Comparison of ENCODE assay signal across 30 cellular contexts in the genomic region with DNA sequence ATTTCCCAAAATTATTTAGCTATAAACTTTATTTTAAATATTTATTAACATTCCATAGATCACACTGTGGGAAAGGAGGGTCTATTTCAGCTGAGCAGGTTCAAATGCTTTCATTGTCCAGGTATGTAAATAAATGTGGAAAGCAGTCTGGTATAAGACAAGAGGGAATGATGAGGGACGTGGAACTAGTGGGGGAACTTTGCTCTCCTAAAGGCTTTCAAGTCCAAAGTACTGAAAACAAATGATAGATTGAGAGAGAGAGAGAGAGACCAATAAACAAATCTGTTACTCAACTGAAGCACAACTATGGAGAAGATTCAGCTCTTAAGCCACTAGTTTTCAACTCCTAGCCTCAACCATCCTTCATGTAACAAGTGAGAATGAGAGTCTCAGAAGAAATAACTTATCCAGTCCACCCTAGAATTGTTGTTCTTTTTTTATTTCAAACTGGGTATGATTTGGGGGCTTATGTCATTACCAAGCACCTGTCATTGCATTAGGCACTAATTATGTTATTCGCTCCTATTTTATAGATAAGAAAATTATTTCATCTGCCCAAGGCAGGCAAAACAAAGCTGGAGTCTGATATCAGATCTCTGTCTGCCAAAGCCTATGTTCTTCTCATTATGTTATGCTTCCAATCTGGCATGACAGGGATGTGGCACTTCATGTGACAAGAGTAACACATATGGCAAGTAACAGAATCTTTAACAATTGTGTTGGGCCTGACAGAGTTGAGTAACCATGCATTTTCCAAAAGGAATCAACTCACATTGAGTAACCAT.
"Had no signal": no experiment of that assay in that cellular context is flagged by ENCODE, and none has a peak within 500 bp of the region (broad histone marks: within the 10 kb centered on the region; RNA-seq: fewer than 3 reads in every experiment).

No MANE protein-coding gene starts in this region.

- H3K36me3 ChIP-seq: neural progenitor cell, ovary, spleen, suprapubic skin, tibial artery, transverse colon, upper lobe of right lung, uterus had no signal

- H3K4me1 ChIP-seq: neural progenitor cell, psoas muscle, spleen, suprapubic skin, testis, tibial artery, transverse colon, upper lobe of right lung, uterus had no signal

- H3K9ac ChIP-seq: neural progenitor cell, parathyroid adenoma had no signal

- H3K4me3 ChIP-seq: neural progenitor cell, ovary, psoas muscle, skin epidermis, smooth muscle cell, spleen, suprapubic skin, testis, tibial artery, transverse colon, upper lobe of right lung, uterus had no signal

- ATAC-seq: naive thymus-derived CD8-positive, alpha-beta T cell; natural killer cell treated with Interleukin-12 subunit alpha and Interleukin-12 subunit beta and Interleukin-15 and Interleukin-18, amount 100 ng/mL, for 72 hours; psoas muscle; right cardiac atrium; sciatic nerve; stimulated activated memory B cell treated with anti-CD40 and anti-IgM and Interleukin-4, amounts not matched to agents 10 μg/mL and 1 μg/mL and 100 μg/mL, for 72 hours; stimulated activated naive CD8-positive, alpha-beta T cell treated with anti-CD3 and anti-CD28 coated beads, Interleukin-15, amount 100 ng/mL, for 72 hours; stimulated activated naive CD8-positive, alpha-beta T cell treated with anti-CD3 and anti-CD28 coated beads, Interleukin-15, Interleukin-2, amounts not matched to agents 100 U/mL and 50 U/mL, for 24 hours; upper lobe of right lung had no signal

- H3K4me2 ChIP-seq: neural progenitor cell, smooth muscle cell had no signal

- H3K27me3 ChIP-seq: neural progenitor cell, ovary, spleen, testis, tibial artery, transverse colon, upper lobe of right lung, uterus had no signal

- H3K9me3 ChIP-seq: psoas muscle, suprapubic skin, testis, transverse colon, upper lobe of right lung, uterus had no signal

- DNase-seq: naive thymus-derived CD8-positive, alpha-beta T cell; nephron progenitor cell; occipital lobe; ovary; posterior cingulate gyrus; psoas muscle; right cardiac atrium; spleen; stimulated activated CD4-positive, alpha-beta T cell treated with anti-CD3 and anti-CD28 coated beads, Interleukin-12 subunit alpha, Interleukin-12 subunit beta, amount 100 ng/mL, for 4 hours; stimulated activated CD4-positive, alpha-beta T cell treated with anti-CD3 and anti-CD28 coated beads, Interleukin-1b, Interleukin-23, amount 100 ng/mL, for 48 hours; stimulated activated CD4-positive, alpha-beta T cell treated with anti-CD3 and anti-CD28 coated beads, Interleukin-4, amount 100 ng/mL, for 1 hour; stimulated activated CD4-positive, alpha-beta T cell treated with anti-CD3 and anti-CD28 coated beads, Interleukin-4, amount 100 ng/mL, for 4 hours; stimulated activated CD8-positive, alpha-beta memory T cell treated with anti-CD3 and anti-CD28 coated beads, Interleukin-4, amount 100 ng/mL, for 48 hours; stimulated activated naive CD4-positive, alpha-beta T cell; stimulated activated naive CD8-positive, alpha-beta T cell treated with anti-CD3 and anti-CD28 coated beads, Interleukin-15, amount 100 ng/mL, for 72 hours; stimulated activated naive CD8-positive, alpha-beta T cell treated with anti-CD3 and anti-CD28 coated beads, Interleukin-15, Interleukin-2, amounts not matched to agents 100 U/mL and 50 U/mL, for 24 hours; substantia nigra; testis; tibial artery; transverse colon; upper lobe of right lung; uterus had no signal

- H3K27ac ChIP-seq: neural progenitor cell, ovary, parathyroid adenoma, psoas muscle, skin epidermis, spleen, suprapubic skin, testis, tibial artery, transverse colon, upper lobe of right lung, uterus had no signal

- H2AFZ ChIP-seq: neural progenitor cell, parathyroid adenoma had no signal

- H3K79me2 ChIP-seq: parathyroid adenoma had no signal
